ENCODE assay signal across 8 cellular contexts in genomic region chr17:83200231-83200699, GRCh38.
DNase-seq lines count a peak whose midpoint lies in the region; ATAC-seq, FAIRE-seq and TF ChIP-seq lines count a peak whose summit lies in the region.

No MANE protein-coding gene starts in this region.

- no peaks in the 10 kb centered on the region for H3K4me1 ChIP-seq in pancreas

- H3K27ac Mint-ChIP-seq in T-cell = peak overlapping the region; percentile 82 to 84
- peak overlapping the region; percentile 95 for H3K27ac Mint-ChIP-seq in central memory CD8-positive, alpha-beta T cell (ENCODE audit: low read depth)

- POLR2A ChIA-PET in T-cell (lab: Charles Lee) = no interaction called here

- H3K4me3 ChIP-seq in pancreas = no peak overlapping the region

- CTCF ChIA-PET in T-cell (lab: Charles Lee) = interaction anchor here in 1 of 2 donors (0.6 kb wide), 1 partner anchor 310 kb away, joined by 3 read pairs; no protein-coding TSS in a partner anchor

- H3K4me3 Mint-ChIP-seq in T-cell = peak overlapping the region; percentile 75 to 86 (median 78)
- H3K4me3 Mint-ChIP-seq in central memory CD8-positive, alpha-beta T cell = peak overlapping the region; percentile 84

- FAIRE-seq in GM18507 (lab: Jason Lieb, UNC) (peak; percentile 87), pancreas (lab: Jason Lieb, UNC) (no peak), HTR-8/SVneo (lab: Jason Lieb, UNC) (no peak)

- H3K9me3 ChIP-seq in pancreas = no peaks in the 10 kb centered on the region

- H3K27ac ChIP-seq in pancreas = peak overlapping the region in 3 of 4 donors; percentile 10 to 73 (median 55)

- no peaks in the 10 kb centered on the region for H3K36me3 ChIP-seq in pancreas

- no peaks in the 10 kb centered on the region for H3K36me3 Mint-ChIP-seq in T-cell
- H3K36me3 Mint-ChIP-seq in central memory CD8-positive, alpha-beta T cell (ENCODE audit: insufficient read depth) = peaks cover 7% of the 10 kb centered on the region

- intact Hi-C loops in pancreas (cut with DNase I) = no loop called here

- no peaks in the 10 kb centered on the region for H3K27me3 ChIP-seq in pancreas

- WGBS in pancreas, 2 donors = 68 to 70% methylated on average over 21 of the region's 21 CpGs

- peaks cover 30 to 41% (median 36%) of the 10 kb centered on the region in 3 donors for H3K4me1 Mint-ChIP-seq in T-cell
- peaks cover 43% of the 10 kb centered on the region for H3K4me1 Mint-ChIP-seq in central memory CD8-positive, alpha-beta T cell

- TF ChIP-seq CTCF in pancreas (IDR thresholded peaks at IDR 0.05) = no peak

- ATAC-seq in T-cell (replicated peaks in 1 of 4) (peak; percentile 22 to 76 (median 46)), pancreas (peak in 3 of 4 donors; percentile 37 to 45 (median 40)), GM18873 (IDR thresholded peaks at IDR 0.05; ENCODE audit: low FRiP score, unreplicated experiment) (no peak), GM18861 (IDR thresholded peaks at IDR 0.05; ENCODE audit: unreplicated experiment) (no peak)
- peak; percentile 87 for ATAC-seq in central memory CD8-positive, alpha-beta T cell (replicated peaks; ENCODE audit: extremely low read depth, poor library complexity, severe bottlenecking)

- H3K9me3 Mint-ChIP-seq in T-cell = no peaks in the 10 kb centered on the region
- no peaks in the 10 kb centered on the region for H3K9me3 Mint-ChIP-seq in central memory CD8-positive, alpha-beta T cell

- DNase-seq in GM18507 (ENCODE audit: extremely low spot score, insufficient read length, low read depth) (no peak), T-cell (peak in 32 of 34 experiments; percentile 46 to 81 (median 62)), pancreas (peak in 4 of 6 donors; percentile 50 to 65 (median 62)), HTR-8/SVneo (ENCODE audit: insufficient read length, low spot score) (no peak), NCI-H2081 (lab: John Stamatoyannopoulos, UW) (no peak)
- peak; percentile 58 to 80 for DNase-seq in central memory CD8-positive, alpha-beta T cell (ENCODE audit: low spot score in 2 of 2)

- H3K27me3 Mint-ChIP-seq in T-cell = peaks cover 0 to 2% of the 10 kb centered on the region in 2 donors
- H3K27me3 Mint-ChIP-seq in central memory CD8-positive, alpha-beta T cell = no peaks in the 10 kb centered on the region

Comparison
In these comparisons a context has a peak if more than half of its experiments do, and no peak if none do; other contexts are left out.
1. DNase-seq: peak in T-cell (32 of 34), central memory CD8-positive, alpha-beta T cell (2 of 2) and pancreas (4 of 6); none in GM18507 (single experiment), HTR-8/SVneo (single experiment) and NCI-H2081 (0 of 2).
2. ATAC-seq: peak in T-cell (4 of 4), central memory CD8-positive, alpha-beta T cell (single experiment) and pancreas (3 of 4); none in GM18873 (single experiment) and GM18861 (single experiment).